In genomic region chr17:9850151-9850550, GRCh38 we compare ENCODE assay signal across 25 cellular contexts. TPM values are rescaled to one million over a fixed set of nuclear protein-coding genes. Genes with fewer than 3 reads are reported as not detected.
DNase-seq lines count a peak whose midpoint lies in the region; ATAC-seq, FAIRE-seq and TF ChIP-seq lines count a peak whose summit lies in the region.
"Had no signal": no experiment of that assay in that cellular context is flagged by ENCODE, and none has a peak within 500 bp of the region (broad histone marks: within the 10 kb centered on the region; RNA-seq: fewer than 3 reads in every experiment).

No MANE protein-coding gene starts in this region.

- H3K4me1 ChIP-seq in right lobe of liver (peaks cover 0 to 3% (median 0%) of the 10 kb centered on the region in 4 donors), HepG2 (ENCODE audit: insufficient read depth, low read length) (no peaks in the 10 kb centered on the region), vagina (no peaks in the 10 kb centered on the region)
- H3K4me1 ChIP-seq: BE2C; BLaER1 treated with 17β-estradiol and CSF1 and Interleukin-3, amounts not matched to agents 10 nM and 100 nM had no signal

- no peak overlapping the region for H3K4me3 ChIP-seq in right lobe of liver
- H3K4me3 ChIP-seq in HepG2 (replicated peaks in 1 of 3; ENCODE audit: insufficient read depth in 1 of 3, low read depth in 2 of 3, low read length in 3 of 3) = no peak overlapping the region
- no peak overlapping the region for H3K4me3 ChIP-seq in vagina
- H3K4me3 ChIP-seq: BLaER1 treated with 17β-estradiol and CSF1 and Interleukin-3, amounts not matched to agents 10 nM and 100 nM; GM23248 had no signal

- no peak overlapping the region for H2AFZ ChIP-seq in HepG2 (ENCODE audit: low read length)
- H2AFZ ChIP-seq: GM23248 had no signal

- H3K27me3 Mint-ChIP-seq in mesothelial cell of epicardium (ENCODE audit: low read depth) = peaks cover 16% of the 10 kb centered on the region

- intact Hi-C loops in right lobe of liver (cut with DNase I) = no loop called here
- intact Hi-C loops in HepG2 (cut with micrococcal nuclease; ENCODE audit: unreplicated experiment) = no loop called here
- intact Hi-C loops in vagina (cut with DNase I) = no loop called here

- H3K27ac ChIP-seq in right lobe of liver = no peak overlapping the region
- H3K27ac ChIP-seq in HepG2 (ENCODE audit: extremely low read length, insufficient read depth, low read length) = no peak overlapping the region
- no peak overlapping the region for H3K27ac ChIP-seq in vagina
- H3K27ac ChIP-seq: 22Rv1; BLaER1 treated with 17β-estradiol and CSF1 and Interleukin-3, amounts not matched to agents 10 nM and 100 nM; GM23248 had no signal

- peak; percentile 43 to 68 (median 56) for ATAC-seq in right lobe of liver
- ATAC-seq in HepG2 = no peak
- ATAC-seq: HCT116 had no signal

- CTCF ChIA-PET in HepG2 (lab: Yijun Ruan, JAX; ENCODE audit: low intra/inter-chr PET ratio, low total read pairs) = no interaction called here

- H3K36me3 ChIP-seq in right lobe of liver = no peaks in the 10 kb centered on the region
- H3K36me3 ChIP-seq in HepG2 (replicated peaks in 1 of 2; ENCODE audit: control insufficient read depth in 1 of 2, insufficient read depth in 2 of 2, low read length in 2 of 2) = no peaks in the 10 kb centered on the region
- H3K36me3 ChIP-seq in vagina = no peaks in the 10 kb centered on the region
- H3K36me3 ChIP-seq: BE2C; BLaER1 treated with 17β-estradiol and CSF1 and Interleukin-3, amounts not matched to agents 10 nM and 100 nM had no signal

- no peak for FAIRE-seq in HepG2 (lab: Jason Lieb, UNC)
- FAIRE-seq: A204.1, D721Med, G401.6, GM12892, GM19239, H1 had no signal

- TF ChIP-seq EP300 in HepG2 (IDR thresholded peaks at IDR 0.05; ENCODE audit: low read depth in 2 of 2, low read length in 2 of 2) = no peak
- TF ChIP-seq EP300 in HepG2 (CRISPR knock-in tag; IDR thresholded peaks at IDR 0.05; ENCODE audit: borderline replicate concordance) = no peak

- H3K9me3 ChIP-seq in right lobe of liver (no peaks in the 10 kb centered on the region), HepG2 (ENCODE audit: low read length) (no peaks in the 10 kb centered on the region), vagina (no peaks in the 10 kb centered on the region)
- H3K9me3 ChIP-seq: BE2C; BLaER1 treated with 17β-estradiol and CSF1 and Interleukin-3, amounts not matched to agents 10 nM and 100 nM had no signal

- TF ChIP-seq POLR2A in right lobe of liver (IDR thresholded peaks at IDR 0.05) (no peak), HepG2 (IDR thresholded peaks at IDR 0.05; ENCODE audit: insufficient read depth in 1 of 2, low read depth in 2 of 2, low read length in 2 of 2) (no peak), vagina (IDR thresholded peaks at IDR 0.05) (no peak)

- no peaks in the 10 kb centered on the region for H4K20me1 ChIP-seq in HepG2 (ENCODE audit: insufficient read depth, low read length)
- H4K20me1 ChIP-seq: BLaER1 treated with 17β-estradiol and CSF1 and Interleukin-3, amounts not matched to agents 10 nM and 100 nM had no signal

- H3K36me3 Mint-ChIP-seq in mesothelial cell of epicardium = no peaks in the 10 kb centered on the region
- H3K36me3 Mint-ChIP-seq: CD14-positive monocyte; CD8-positive, alpha-beta memory T cell had no signal

- H3K4me3 Mint-ChIP-seq in mesothelial cell of epicardium = no peak overlapping the region
- H3K4me3 Mint-ChIP-seq: CD14-positive monocyte; CD4-positive, alpha-beta T cell; CD8-positive, alpha-beta memory T cell had no signal

- no peak overlapping the region for H3K9ac ChIP-seq in HepG2 (ENCODE audit: insufficient read depth, low read depth, low read length)
- H3K9ac ChIP-seq: BLaER1 treated with 17β-estradiol and CSF1 and Interleukin-3, amounts not matched to agents 10 nM and 100 nM; GM23248 had no signal

- WGBS in right lobe of liver (ENCODE audit: insufficient coverage, low coverage, low lambda C conversion rate, missing lambda C conversion rate) = 29% methylated on average over 5 of the region's 5 CpGs
- WGBS in HepG2 (ENCODE audit: low lambda C conversion rate) = 18% methylated on average over 5 of the region's 5 CpGs

- TF ChIP-seq CTCF in right lobe of liver (IDR thresholded peaks at IDR 0.05) (no peak), HepG2 (CRISPR knock-in tag; IDR thresholded peaks at IDR 0.05) (no peak), vagina (IDR thresholded peaks at IDR 0.05) (no peak), mesothelial cell of epicardium (IDR thresholded peaks at IDR 0.05; ENCODE audit: unreplicated experiment) (no peak)

- H3K4me2 ChIP-seq in HepG2 (ENCODE audit: low read depth, low read length) = no peak overlapping the region
- H3K4me2 ChIP-seq: BLaER1 treated with 17β-estradiol and CSF1 and Interleukin-3, amounts not matched to agents 10 nM and 100 nM had no signal

- H3K27ac Mint-ChIP-seq in mesothelial cell of epicardium = no peak overlapping the region
- H3K27ac Mint-ChIP-seq: CD14-positive monocyte; CD4-positive, alpha-beta T cell; CD8-positive, alpha-beta memory T cell had no signal

- no peak for TF ChIP-seq RAD21 in HepG2 (CRISPR knock-in tag; IDR thresholded peaks at IDR 0.05)

- H3K79me2 ChIP-seq in HepG2 (ENCODE audit: insufficient read depth, low read length) = no peaks in the 10 kb centered on the region

- in situ Hi-C loops in HepG2 (cut with HindIII; ENCODE audit: extremely low pct_ligation_motif_present, low pct_unique_long_range_greater_than_20kb) = no loop called here

- POLR2A ChIA-PET in HepG2 (lab: Yijun Ruan, JAX) = no interaction called here

- H3K4me1 Mint-ChIP-seq in mesothelial cell of epicardium = no peaks in the 10 kb centered on the region
- H3K4me1 Mint-ChIP-seq: CD14-positive monocyte; CD8-positive, alpha-beta memory T cell had no signal

- H3K27me3 ChIP-seq in right lobe of liver (no peaks in the 10 kb centered on the region), HepG2 (ENCODE audit: control insufficient read depth in 1 of 2, insufficient read depth in 2 of 2, low read length in 2 of 2) (no peaks in the 10 kb centered on the region), vagina (no peaks in the 10 kb centered on the region)
- H3K27me3 ChIP-seq: BE2C; BLaER1 treated with 17β-estradiol and CSF1 and Interleukin-3, amounts not matched to agents 10 nM and 100 nM had no signal

- H3K9me3 Mint-ChIP-seq in mesothelial cell of epicardium = peaks cover 5% of the 10 kb centered on the region

- no TSS peak for BruUV-seq in HepG2 (replicated peaks; lab: Mats Ljungman, UMichigan)

- DNase-seq in DMS 273 (lab: John Stamatoyannopoulos, UW; ENCODE audit: unreplicated experiment) = peak; percentile 30
- DNase-seq in DMS 273 treated with DMSO at 0.1 percent for 48 hours (lab: John Stamatoyannopoulos, UW) = no peak
- DNase-seq in right lobe of liver = peak; percentile 55 to 68 (median 66)
- no peak for DNase-seq in HepG2 (ENCODE audit: low spot score)
- DNase-seq in vagina (ENCODE audit: extremely low spot score in 2 of 2) = peak; percentile 7 to 32
- DNase-seq in mesothelial cell of epicardium (ENCODE audit: low spot score in 2 of 2, unreplicated experiment in 2 of 2) = no peak
- DNase-seq: ACHN; AML-193; BE2C; CD4-positive, alpha-beta T cell; CD8-positive, alpha-beta memory T cell; DMS153; DND-41; GM23248; H7 had no signal

RNA-seq across cellular contexts. Expression of gene GLP2R, which starts 24.4 kb away (rescaled TPM):
- total RNA-seq in right lobe of liver (1 to 10 TPM in 1 of 6 experiments, under 1 TPM in 5; 0.12 to 2.4 (median 0.63) TPM), HepG2 (2016; rRNA removed; fragmentation: Illumina TruSeq; extraction: Trizol) (1.4 and 1.9 TPM in 2 replicates), vagina (2.9 TPM), mesothelial cell of epicardium (1.3 to 1.6 TPM (median 1.5 TPM) in 3 replicates)
- total RNA-seq in HepG2 (2016; cell fraction: cytosol; rRNA removed; fragmentation: Illumina TruSeq; extraction: Trizol; ENCODE audit: low read depth) = 0.35 and 0.51 TPM in 2 replicates
- total RNA-seq in HepG2 (2016; cell fraction: insoluble cytoplasmic fraction; rRNA removed; fragmentation: Illumina TruSeq; extraction: Trizol) = 2.0 and 2.3 TPM in 2 replicates
- total RNA-seq in HepG2 (2016; cell fraction: membrane; rRNA removed; fragmentation: Illumina TruSeq; extraction: Trizol) = 0.76 and 1.8 TPM in 2 replicates
- 0.97 and 2.6 TPM in 2 replicates for total RNA-seq in HepG2 (2016; cell fraction: nucleus; rRNA removed; fragmentation: Illumina TruSeq; extraction: Trizol)
- polyA plus RNA-seq in HepG2 (2011; rRNA removed) = 0.21 and 0.65 TPM in 2 replicates
- polyA plus RNA-seq in HepG2 (2011; cell fraction: cytosol; rRNA removed) = 0.36 and 0.62 TPM in 2 replicates
- 0.14 and 0.48 TPM in 2 replicates for polyA plus RNA-seq in HepG2 (2011; cell fraction: nucleus; rRNA removed)
- polyA plus RNA-seq in HepG2 (2012) = 0.12 and 1.0 TPM in 2 replicates
- polyA plus RNA-seq in HepG2 (2016; cell fraction: cytosol; fragmentation: Illumina TruSeq; extraction: Trizol; ENCODE audit: low read depth) = 0.17 and 0.26 TPM in 2 replicates
- polyA plus RNA-seq in HepG2 (2016; cell fraction: insoluble cytoplasmic fraction; fragmentation: Illumina TruSeq; extraction: Trizol; ENCODE audit: low read depth) = 1.7 and 1.8 TPM in 2 replicates
- polyA plus RNA-seq in HepG2 (2016; cell fraction: membrane; fragmentation: Illumina TruSeq; extraction: Trizol; ENCODE audit: low read depth) = 0.53 and 0.62 TPM in 2 replicates
- polyA plus RNA-seq in HepG2 (2016; cell fraction: nucleus; fragmentation: Illumina TruSeq; extraction: Trizol; ENCODE audit: insufficient read depth, low read depth) = 0.96 and 1.2 TPM in 2 replicates
- 5.2 and 791 TPM in 2 replicates for polyA minus RNA-seq in HepG2 (2011; rRNA and poly(A)+ RNA removed; ENCODE audit: low replicate concordance)
- 0.26 and 0.49 TPM in 2 replicates for polyA minus RNA-seq in HepG2 (2011; cell fraction: cytosol; rRNA and poly(A)+ RNA removed)
- 0.75 and 2.2 TPM in 2 replicates for polyA minus RNA-seq in HepG2 (2011; cell fraction: nucleus; rRNA and poly(A)+ RNA removed)
- total RNA-seq: CD4-positive, alpha-beta T cell; CD8-positive, alpha-beta memory T cell; GM23248; H1; H7 had no signal
- polyA plus RNA-seq: CD14-positive monocyte; CD8-positive, alpha-beta memory T cell; GM23248; H1 had no signal

RNA-seq across cellular contexts. Expression of gene GSG1L2, which starts 28.3 kb away (rescaled TPM):
- total RNA-seq in right lobe of liver = not detected
- total RNA-seq in HepG2 (2016; rRNA removed; fragmentation: Illumina TruSeq; extraction: Trizol) = not detected in 2 replicates
- not detected in 2 replicates for total RNA-seq in HepG2 (2016; cell fraction: cytosol; rRNA removed; fragmentation: Illumina TruSeq; extraction: Trizol; ENCODE audit: low read depth)
- not detected in 2 replicates for total RNA-seq in HepG2 (2016; cell fraction: insoluble cytoplasmic fraction; rRNA removed; fragmentation: Illumina TruSeq; extraction: Trizol)
- not detected in 2 replicates for total RNA-seq in HepG2 (2016; cell fraction: membrane; rRNA removed; fragmentation: Illumina TruSeq; extraction: Trizol)
- total RNA-seq in HepG2 (2016; cell fraction: nucleus; rRNA removed; fragmentation: Illumina TruSeq; extraction: Trizol) = not detected in 2 replicates
- polyA plus RNA-seq in HepG2 (2011; rRNA removed) = not detected in 2 replicates
- not detected in 2 replicates for polyA plus RNA-seq in HepG2 (2011; cell fraction: cytosol; rRNA removed)
- not detected in 2 replicates for polyA plus RNA-seq in HepG2 (2011; cell fraction: nucleus; rRNA removed)
- not detected in 2 replicates for polyA plus RNA-seq in HepG2 (2012)
- polyA plus RNA-seq in HepG2 (2016; cell fraction: cytosol; fragmentation: Illumina TruSeq; extraction: Trizol; ENCODE audit: low read depth) = not detected in 2 replicates
- polyA plus RNA-seq in HepG2 (2016; cell fraction: insoluble cytoplasmic fraction; fragmentation: Illumina TruSeq; extraction: Trizol; ENCODE audit: low read depth) = not detected in 2 replicates
- not detected in 2 replicates for polyA plus RNA-seq in HepG2 (2016; cell fraction: membrane; fragmentation: Illumina TruSeq; extraction: Trizol; ENCODE audit: low read depth)
- polyA plus RNA-seq in HepG2 (2016; cell fraction: nucleus; fragmentation: Illumina TruSeq; extraction: Trizol; ENCODE audit: insufficient read depth, low read depth) = not detected in 2 replicates
- 1.4 TPM in 1 of 2 replicates, not detected in the other for polyA minus RNA-seq in HepG2 (2011; rRNA and poly(A)+ RNA removed; ENCODE audit: low replicate concordance)
- polyA minus RNA-seq in HepG2 (2011; cell fraction: cytosol; rRNA and poly(A)+ RNA removed) = not detected in 2 replicates
- not detected in 2 replicates for polyA minus RNA-seq in HepG2 (2011; cell fraction: nucleus; rRNA and poly(A)+ RNA removed)
- not detected for total RNA-seq in vagina
- total RNA-seq in mesothelial cell of epicardium = not detected in 3 replicates
- total RNA-seq: CD4-positive, alpha-beta T cell; CD8-positive, alpha-beta memory T cell; GM23248; H1; H7 had no signal
- polyA plus RNA-seq: CD14-positive monocyte; CD8-positive, alpha-beta memory T cell; GM23248; H1 had no signal

RNA-seq across cellular contexts. Expression of gene RCVRN, which starts 54.9 kb away (rescaled TPM):
- not detected for total RNA-seq in right lobe of liver
- not detected in 2 replicates for total RNA-seq in HepG2 (2016; rRNA removed; fragmentation: Illumina TruSeq; extraction: Trizol)
- total RNA-seq in HepG2 (2016; cell fraction: cytosol; rRNA removed; fragmentation: Illumina TruSeq; extraction: Trizol; ENCODE audit: low read depth) = not detected in 2 replicates
- total RNA-seq in HepG2 (2016; cell fraction: insoluble cytoplasmic fraction; rRNA removed; fragmentation: Illumina TruSeq; extraction: Trizol) = not detected in 2 replicates
- total RNA-seq in HepG2 (2016; cell fraction: membrane; rRNA removed; fragmentation: Illumina TruSeq; extraction: Trizol) = not detected in 2 replicates
- not detected in 2 replicates for total RNA-seq in HepG2 (2016; cell fraction: nucleus; rRNA removed; fragmentation: Illumina TruSeq; extraction: Trizol)
- polyA plus RNA-seq in HepG2 (2011; rRNA removed) = not detected in 2 replicates
- polyA plus RNA-seq in HepG2 (2011; cell fraction: cytosol; rRNA removed) = not detected in 2 replicates
- polyA plus RNA-seq in HepG2 (2011; cell fraction: nucleus; rRNA removed) = not detected in 2 replicates
- not detected in 2 replicates for polyA plus RNA-seq in HepG2 (2012)
- polyA plus RNA-seq in HepG2 (2016; cell fraction: cytosol; fragmentation: Illumina TruSeq; extraction: Trizol; ENCODE audit: low read depth) = not detected in 2 replicates
- polyA plus RNA-seq in HepG2 (2016; cell fraction: insoluble cytoplasmic fraction; fragmentation: Illumina TruSeq; extraction: Trizol; ENCODE audit: low read depth) = not detected in 2 replicates
- polyA plus RNA-seq in HepG2 (2016; cell fraction: membrane; fragmentation: Illumina TruSeq; extraction: Trizol; ENCODE audit: low read depth) = not detected in 2 replicates
- not detected in 2 replicates for polyA plus RNA-seq in HepG2 (2016; cell fraction: nucleus; fragmentation: Illumina TruSeq; extraction: Trizol; ENCODE audit: insufficient read depth, low read depth)
- 0.12 TPM in 1 of 2 replicates, not detected in the other for polyA minus RNA-seq in HepG2 (2011; rRNA and poly(A)+ RNA removed; ENCODE audit: low replicate concordance)
- polyA minus RNA-seq in HepG2 (2011; cell fraction: cytosol; rRNA and poly(A)+ RNA removed) = not detected in 2 replicates
- polyA minus RNA-seq in HepG2 (2011; cell fraction: nucleus; rRNA and poly(A)+ RNA removed) = not detected in 2 replicates
- total RNA-seq in vagina = 0.49 TPM
- total RNA-seq in mesothelial cell of epicardium = 1.2 to 1.8 TPM (median 1.3 TPM) in 3 replicates
- total RNA-seq: CD4-positive, alpha-beta T cell; CD8-positive, alpha-beta memory T cell; GM23248; H1; H7 had no signal
- polyA plus RNA-seq: CD14-positive monocyte; CD8-positive, alpha-beta memory T cell; GM23248; H1 had no signal

RNA-seq across cellular contexts. Expression of gene DHRS7C, which starts 58.8 kb away (rescaled TPM):
- total RNA-seq in right lobe of liver (not detected), HepG2 (2016; rRNA removed; fragmentation: Illumina TruSeq; extraction: Trizol) (not detected in 2 replicates), vagina (not detected), mesothelial cell of epicardium (not detected in 3 replicates)
- total RNA-seq in HepG2 (2016; cell fraction: cytosol; rRNA removed; fragmentation: Illumina TruSeq; extraction: Trizol; ENCODE audit: low read depth) = not detected in 2 replicates
- not detected in 2 replicates for total RNA-seq in HepG2 (2016; cell fraction: insoluble cytoplasmic fraction; rRNA removed; fragmentation: Illumina TruSeq; extraction: Trizol)
- total RNA-seq in HepG2 (2016; cell fraction: membrane; rRNA removed; fragmentation: Illumina TruSeq; extraction: Trizol) = not detected in 2 replicates
- not detected in 2 replicates for total RNA-seq in HepG2 (2016; cell fraction: nucleus; rRNA removed; fragmentation: Illumina TruSeq; extraction: Trizol)
- polyA plus RNA-seq in HepG2 (2011; rRNA removed) = not detected in 2 replicates
- not detected in 2 replicates for polyA plus RNA-seq in HepG2 (2011; cell fraction: cytosol; rRNA removed)
- not detected in 2 replicates for polyA plus RNA-seq in HepG2 (2011; cell fraction: nucleus; rRNA removed)
- polyA plus RNA-seq in HepG2 (2012) = not detected in 2 replicates
- not detected in 2 replicates for polyA plus RNA-seq in HepG2 (2016; cell fraction: cytosol; fragmentation: Illumina TruSeq; extraction: Trizol; ENCODE audit: low read depth)
- polyA plus RNA-seq in HepG2 (2016; cell fraction: insoluble cytoplasmic fraction; fragmentation: Illumina TruSeq; extraction: Trizol; ENCODE audit: low read depth) = not detected in 2 replicates
- polyA plus RNA-seq in HepG2 (2016; cell fraction: membrane; fragmentation: Illumina TruSeq; extraction: Trizol; ENCODE audit: low read depth) = not detected in 2 replicates
- not detected in 2 replicates for polyA plus RNA-seq in HepG2 (2016; cell fraction: nucleus; fragmentation: Illumina TruSeq; extraction: Trizol; ENCODE audit: insufficient read depth, low read depth)
- 2.9 TPM in 1 of 2 replicates, not detected in the other for polyA minus RNA-seq in HepG2 (2011; rRNA and poly(A)+ RNA removed; ENCODE audit: low replicate concordance)
- polyA minus RNA-seq in HepG2 (2011; cell fraction: cytosol; rRNA and poly(A)+ RNA removed) = not detected in 2 replicates
- not detected in 2 replicates for polyA minus RNA-seq in HepG2 (2011; cell fraction: nucleus; rRNA and poly(A)+ RNA removed)
- total RNA-seq: CD4-positive, alpha-beta T cell; CD8-positive, alpha-beta memory T cell; GM23248; H1; H7 had no signal
- polyA plus RNA-seq: CD14-positive monocyte; CD8-positive, alpha-beta memory T cell; GM23248; H1 had no signal

Comparison
In these comparisons a context has a peak if more than half of its experiments do, and no peak if none do; other contexts are left out.
1. DNase-seq: peak in DMS 273 (single experiment), right lobe of liver (3 of 3) and vagina (2 of 2); none in DMS 273 treated with DMSO at 0.1 percent for 48 hours (single experiment), HepG2 (single experiment) and mesothelial cell of epicardium (0 of 2).